ENCODE assay signal across 31 cellular contexts in the genomic region with DNA sequence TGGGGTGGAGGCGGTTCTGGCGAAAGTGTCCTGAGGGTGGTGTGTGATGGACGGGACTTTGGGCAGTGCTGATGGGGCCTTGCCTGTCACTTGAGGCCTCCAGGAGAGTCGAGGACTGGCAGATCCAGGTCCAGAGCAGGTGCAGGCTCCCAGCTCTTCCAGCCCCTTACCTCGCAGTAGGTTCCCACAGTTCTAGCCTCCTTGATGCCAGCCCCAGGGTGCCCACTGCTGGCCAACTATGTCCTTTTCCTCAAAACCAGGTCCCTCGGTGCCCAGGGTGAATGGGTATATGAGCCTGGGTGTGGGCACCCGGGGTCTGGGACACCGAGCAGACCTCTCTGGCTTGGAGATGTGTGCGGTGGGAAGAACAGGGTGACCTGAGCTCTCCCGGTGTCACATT. TPM values are rescaled to one million over a fixed set of nuclear protein-coding genes. Genes with fewer than 3 reads are reported as not detected.
A peak's percentile ranks its signal among the peaks of the same experiment; 100 is the strongest.
DNase-seq lines count a peak whose midpoint lies in the region; ATAC-seq, FAIRE-seq and TF ChIP-seq lines count a peak whose summit lies in the region.
"Had no signal": no experiment of that assay in that cellular context is flagged by ENCODE, and none has a peak within 500 bp of the region (broad histone marks: within the 10 kb centered on the region; RNA-seq: fewer than 3 reads in every experiment).

No MANE protein-coding gene starts in this region.

- no peak for TF ChIP-seq POLR2A in HepG2 (IDR thresholded peaks at IDR 0.05; ENCODE audit: insufficient read depth in 1 of 2, low read depth in 2 of 2, low read length in 2 of 2)
- TF ChIP-seq POLR2A in right lobe of liver (IDR thresholded peaks at IDR 0.05): no peak

- H3K9me3 Mint-ChIP-seq in activated naive CD4-positive, alpha-beta T cell treated with anti-CD3 and anti-CD28 coated beads, Interleukin-2, amount 50 U/mL, for 72 hours: no peaks in the 10 kb centered on the region
- H3K9me3 Mint-ChIP-seq: activated T-cell treated with anti-CD3 and anti-CD28 coated beads, Interleukin-2, amount 50 U/mL, for 24 hours; memory B cell had no signal

- no TSS peak for BruUV-seq in HepG2 (replicated peaks; lab: Mats Ljungman, UMichigan)

- no peak overlapping the region for H3K27ac Mint-ChIP-seq in activated naive CD4-positive, alpha-beta T cell treated with anti-CD3 and anti-CD28 coated beads, Interleukin-2, amount 50 U/mL, for 72 hours
- H3K27ac Mint-ChIP-seq: activated CD4-positive, alpha-beta T cell treated with anti-CD3 and anti-CD28 coated beads for 36 hours; activated T-cell treated with anti-CD3 and anti-CD28 coated beads, Interleukin-2, amount 50 U/mL, for 24 hours; memory B cell had no signal

- H3K4me1 ChIP-seq in HepG2 (ENCODE audit: insufficient read depth, low read length): peaks cover 48% of the 10 kb centered on the region
- peaks cover 0 to 46% (median 18%) of the 10 kb centered on the region in 4 donors for H3K4me1 ChIP-seq in right lobe of liver

- ATAC-seq in HepG2 (no peak), right lobe of liver (no peak), left colon (peak; percentile 45), GM21526 (IDR thresholded peaks at IDR 0.05; ENCODE audit: low FRiP score, unreplicated experiment) (no peak), HG03432 (IDR thresholded peaks at IDR 0.05; ENCODE audit: unreplicated experiment) (no peak)
- no peak for ATAC-seq in activated naive CD4-positive, alpha-beta T cell treated with anti-CD3 and anti-CD28 coated beads, Interleukin-2, amount 50 U/mL, for 72 hours
- ATAC-seq: activated CD4-positive, alpha-beta T cell treated with anti-CD3 and anti-CD28 coated beads for 36 hours; HCT116; left cardiac atrium had no signal

- intact Hi-C loops in HepG2 (cut with micrococcal nuclease; ENCODE audit: unreplicated experiment) (no loop called here), right lobe of liver (cut with DNase I) (no loop called here), left colon (cut with DNase I, micrococcal nuclease) (no loop called here)

- TF ChIP-seq EP300 in HepG2 (IDR thresholded peaks at IDR 0.05; ENCODE audit: low read depth in 2 of 2, low read length in 2 of 2) (no peak), HepG2 (CRISPR knock-in tag; IDR thresholded peaks at IDR 0.05; ENCODE audit: borderline replicate concordance) (no peak)

- H4K20me1 ChIP-seq in HepG2 (ENCODE audit: insufficient read depth, low read length): peaks cover 7% of the 10 kb centered on the region

- no peaks in the 10 kb centered on the region for H3K36me3 Mint-ChIP-seq in activated naive CD4-positive, alpha-beta T cell treated with anti-CD3 and anti-CD28 coated beads, Interleukin-2, amount 50 U/mL, for 72 hours
- H3K36me3 Mint-ChIP-seq: memory B cell had no signal

- no peak for TF ChIP-seq CTCF in HepG2 (CRISPR knock-in tag; IDR thresholded peaks at IDR 0.05)
- TF ChIP-seq CTCF in right lobe of liver (IDR thresholded peaks at IDR 0.05): peak in 1 of 4 donors; percentile 13
- peak; percentile 10 for TF ChIP-seq CTCF in brain microvascular endothelial cell (IDR thresholded peaks at IDR 0.05; ENCODE audit: low read depth, low read length, missing control alignments)

- peaks cover 22 to 73% of the 10 kb centered on the region in 2 experiments; a peak in 4 of 5 replicates for H3K36me3 ChIP-seq in HepG2 (replicated peaks in 1 of 2; ENCODE audit: control insufficient read depth in 1 of 2, insufficient read depth in 2 of 2, low read length in 2 of 2)
- H3K36me3 ChIP-seq in right lobe of liver: peaks cover 0 to 85% (median 28%) of the 10 kb centered on the region in 4 donors
- peaks cover 73% of the 10 kb centered on the region for H3K36me3 ChIP-seq in brain microvascular endothelial cell (replicated peaks)
- H3K36me3 ChIP-seq: neutrophil had no signal

- no peak overlapping the region for H3K27ac ChIP-seq in HepG2 (ENCODE audit: extremely low read length, insufficient read depth, low read length)
- H3K27ac ChIP-seq in right lobe of liver: no peak overlapping the region
- H3K27ac ChIP-seq in brain microvascular endothelial cell: no peak overlapping the region
- H3K27ac ChIP-seq: BLaER1, neutrophil, SK-N-MC, tibial nerve had no signal

- POLR2A ChIA-PET in HepG2 (lab: Yijun Ruan, JAX): interaction anchor here (1.3 to 2.1 kb wide), 2 partner anchors 12 to 20 kb away, joined by 3 to 9 read pairs; no protein-coding TSS in a partner anchor

- no peak overlapping the region for H3K4me3 ChIP-seq in HepG2 (replicated peaks in 1 of 3; ENCODE audit: insufficient read depth in 1 of 3, low read depth in 2 of 3, low read length in 3 of 3)
- H3K4me3 ChIP-seq in right lobe of liver: no peak overlapping the region
- H3K4me3 ChIP-seq in brain microvascular endothelial cell (ENCODE audit: low read depth, low read length): no peak overlapping the region
- H3K4me3 ChIP-seq: BLaER1, SK-N-MC, smooth muscle cell, tibial nerve had no signal

- FAIRE-seq in HepG2 (lab: Jason Lieb, UNC): no peak
- FAIRE-seq: GM19239 had no signal

- H3K27me3 ChIP-seq in HepG2 (ENCODE audit: control insufficient read depth in 1 of 2, insufficient read depth in 2 of 2, low read length in 2 of 2) (no peaks in the 10 kb centered on the region), right lobe of liver (no peaks in the 10 kb centered on the region), brain microvascular endothelial cell (replicated peaks) (no peaks in the 10 kb centered on the region)
- H3K27me3 ChIP-seq: BLaER1, tibial nerve had no signal

- no peak overlapping the region for H2AFZ ChIP-seq in HepG2 (ENCODE audit: low read length)

- no peak overlapping the region for H3K9ac ChIP-seq in HepG2 (ENCODE audit: insufficient read depth, low read depth, low read length)
- H3K9ac ChIP-seq: BLaER1 had no signal

- CTCF ChIA-PET in HepG2 (lab: Yijun Ruan, JAX; ENCODE audit: low intra/inter-chr PET ratio, low total read pairs): no interaction called here

- DNase-seq in HepG2 (ENCODE audit: low spot score) (no peak), right lobe of liver (no peak), brain microvascular endothelial cell (no peak), left colon (no peak), NCI-H2171 (lab: John Stamatoyannopoulos, UW) (no peak)
- DNase-seq in activated naive CD4-positive, alpha-beta T cell treated with anti-CD3 and anti-CD28 coated beads, Interleukin-2, amount 50 U/mL, for 72 hours (ENCODE audit: low spot score in 2 of 2): no peak
- DNase-seq: activated CD4-positive, alpha-beta T cell treated with anti-CD3 and anti-CD28 coated beads for 36 hours; activated gamma-delta T cell treated with Interleukin-2 at 50 U/mL for 16 hours; activated T-cell treated with anti-CD3 and anti-CD28 coated beads, Interleukin-2, amount 50 U/mL, for 24 hours; COR-L47; DMS79 treated with DMSO at 0.1 percent for 48 hours; effector CD8-positive, alpha-beta T cell; erythroblast; foreskin fibroblast; left cardiac atrium; NCI-H2029 treated with DMSO at 0.1 percent for 48 hours; NCI-H2227 treated with DMSO at 0.1 percent for 48 hours; NCI-H526 treated with DMSO at 0.1 percent for 48 hours; stimulated activated CD4-positive, alpha-beta T cell treated with anti-CD3 and anti-CD28 coated beads, Interleukin-2, amount 100 ng/mL, for 24 hours; T-helper 2 cell had no signal

- TF ChIP-seq RAD21 in HepG2 (CRISPR knock-in tag; IDR thresholded peaks at IDR 0.05): no peak

- in situ Hi-C loops in HepG2 (cut with HindIII; ENCODE audit: extremely low pct_ligation_motif_present, low pct_unique_long_range_greater_than_20kb) (no loop called here), brain microvascular endothelial cell (cut with HindIII; ENCODE audit: low pct_ligation_motif_present, low sequenced_read_pairs) (no loop called here)

- no peaks in the 10 kb centered on the region for H3K9me3 ChIP-seq in HepG2 (ENCODE audit: low read length)
- no peaks in the 10 kb centered on the region for H3K9me3 ChIP-seq in right lobe of liver
- H3K9me3 ChIP-seq: neutrophil, tibial nerve had no signal

- no peak overlapping the region for H3K4me2 ChIP-seq in HepG2 (ENCODE audit: low read depth, low read length)
- H3K4me2 ChIP-seq: BLaER1, smooth muscle cell had no signal

- WGBS in HepG2 (ENCODE audit: low lambda C conversion rate): 100% methylated on average over 6 of the region's 10 CpGs
- 80% methylated on average over 1 of the region's 10 CpGs for WGBS in right lobe of liver (ENCODE audit: insufficient coverage, low coverage, low lambda C conversion rate, missing lambda C conversion rate)

- H3K79me2 ChIP-seq in HepG2 (ENCODE audit: insufficient read depth, low read length): peaks cover 28% of the 10 kb centered on the region

TF ChIP-seq in HepG2, 621 proteins besides CTCF, POLR2A, EP300 and RAD21 (continues in another document):
- TF ChIP-seq XRCC5 (optimal IDR thresholded peaks at IDR 0.05; ENCODE audit: low read length) (no peak), ZNF792 (CRISPR knock-in tag; IDR thresholded peaks at IDR 0.05) (no peak), RFX5 (IDR thresholded peaks at IDR 0.05; ENCODE audit: low read depth, low read length) (no peak)

RNA-seq across cellular contexts. Expression of a gene that starts 8.3 kb away (rescaled TPM):
- total RNA-seq in HepG2 (2016; rRNA removed; fragmentation: Illumina TruSeq; extraction: Trizol) (14.5 and 19.9 TPM in 2 replicates), right lobe of liver (10 to 100 TPM; 32.1 to 73.8 (median 57.3) TPM), left colon (10 to 100 TPM; 11.3 to 16.9 TPM)
- total RNA-seq in HepG2 (2016; cell fraction: cytosol; rRNA removed; fragmentation: Illumina TruSeq; extraction: Trizol; ENCODE audit: low read depth): 4.8 and 5.5 TPM in 2 replicates
- total RNA-seq in HepG2 (2016; cell fraction: insoluble cytoplasmic fraction; rRNA removed; fragmentation: Illumina TruSeq; extraction: Trizol): 12.0 and 18.5 TPM in 2 replicates
- 11.5 and 11.6 TPM in 2 replicates for total RNA-seq in HepG2 (2016; cell fraction: membrane; rRNA removed; fragmentation: Illumina TruSeq; extraction: Trizol)
- 20.5 and 24.2 TPM in 2 replicates for total RNA-seq in HepG2 (2016; cell fraction: nucleus; rRNA removed; fragmentation: Illumina TruSeq; extraction: Trizol)
- 11.9 and 15.3 TPM in 2 replicates for polyA plus RNA-seq in HepG2 (2011; rRNA removed)
- 13.7 and 17.5 TPM in 2 replicates for polyA plus RNA-seq in HepG2 (2011; cell fraction: cytosol; rRNA removed)
- polyA plus RNA-seq in HepG2 (2011; cell fraction: nucleus; rRNA removed): 24.6 and 26.4 TPM in 2 replicates
- polyA plus RNA-seq in HepG2 (2012): 15.4 and 23.9 TPM in 2 replicates
- polyA plus RNA-seq in HepG2 (2016; cell fraction: cytosol; fragmentation: Illumina TruSeq; extraction: Trizol; ENCODE audit: low read depth): 2.8 and 3.2 TPM in 2 replicates
- polyA plus RNA-seq in HepG2 (2016; cell fraction: insoluble cytoplasmic fraction; fragmentation: Illumina TruSeq; extraction: Trizol; ENCODE audit: low read depth): 18.9 and 20.0 TPM in 2 replicates
- 10.0 and 10.7 TPM in 2 replicates for polyA plus RNA-seq in HepG2 (2016; cell fraction: membrane; fragmentation: Illumina TruSeq; extraction: Trizol; ENCODE audit: low read depth)
- 38.8 and 44.3 TPM in 2 replicates for polyA plus RNA-seq in HepG2 (2016; cell fraction: nucleus; fragmentation: Illumina TruSeq; extraction: Trizol; ENCODE audit: insufficient read depth, low read depth)
- 8.9 and 24.8 TPM in 2 replicates for polyA minus RNA-seq in HepG2 (2011; rRNA and poly(A)+ RNA removed; ENCODE audit: low replicate concordance)
- polyA minus RNA-seq in HepG2 (2011; cell fraction: cytosol; rRNA and poly(A)+ RNA removed): 13.4 and 22.0 TPM in 2 replicates
- polyA minus RNA-seq in HepG2 (2011; cell fraction: nucleus; rRNA and poly(A)+ RNA removed): 14.4 and 19.6 TPM in 2 replicates
- under 1 TPM in 1 of 2 donors, not detected in 1; 0.53 TPM for total RNA-seq in activated naive CD4-positive, alpha-beta T cell treated with anti-CD3 and anti-CD28 coated beads, Interleukin-2, amount 50 U/mL, for 72 hours
- total RNA-seq: HT-29 had no signal
